Comparison of ENCODE assay signal across 1 cellular context in genomic region chr1:17875171-17875881, GRCh38.
TF ChIP-seq lines count a peak whose summit lies in the region.

No MANE protein-coding gene starts in this region.

TF ChIP-seq in IMR-90, 13 proteins besides CTCF, POLR2A, EP300 and RAD21 (continued from another document):
- TF ChIP-seq, protein P1, sequence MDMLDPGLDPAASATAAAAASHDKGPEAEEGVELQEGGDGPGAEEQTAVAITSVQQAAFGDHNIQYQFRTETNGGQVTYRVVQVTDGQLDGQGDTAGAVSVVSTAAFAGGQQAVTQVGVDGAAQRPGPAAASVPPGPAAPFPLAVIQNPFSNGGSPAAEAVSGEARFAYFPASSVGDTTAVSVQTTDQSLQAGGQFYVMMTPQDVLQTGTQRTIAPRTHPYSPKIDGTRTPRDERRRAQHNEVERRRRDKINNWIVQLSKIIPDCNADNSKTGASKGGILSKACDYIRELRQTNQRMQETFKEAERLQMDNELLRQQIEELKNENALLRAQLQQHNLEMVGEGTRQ (IDR thresholded peaks at IDR 0.05; ENCODE audit: low read depth, low read length), result peak; percentile 85
- TF ChIP-seq CEBPB (IDR thresholded peaks at IDR 0.05; ENCODE audit: low read depth, low read length), result no peak
- no peak for TF ChIP-seq SMC3 (IDR thresholded peaks at IDR 0.05; ENCODE audit: low read depth, low read length)
- no peak for TF ChIP-seq RCOR1 (IDR thresholded peaks at IDR 0.05; ENCODE audit: insufficient replicate concordance, low read length)
- no peak for TF ChIP-seq FOS (IDR thresholded peaks at IDR 0.05; ENCODE audit: low read depth, low read length)
